12 cellular contexts compared by ENCODE assay signal in the genomic region with DNA sequence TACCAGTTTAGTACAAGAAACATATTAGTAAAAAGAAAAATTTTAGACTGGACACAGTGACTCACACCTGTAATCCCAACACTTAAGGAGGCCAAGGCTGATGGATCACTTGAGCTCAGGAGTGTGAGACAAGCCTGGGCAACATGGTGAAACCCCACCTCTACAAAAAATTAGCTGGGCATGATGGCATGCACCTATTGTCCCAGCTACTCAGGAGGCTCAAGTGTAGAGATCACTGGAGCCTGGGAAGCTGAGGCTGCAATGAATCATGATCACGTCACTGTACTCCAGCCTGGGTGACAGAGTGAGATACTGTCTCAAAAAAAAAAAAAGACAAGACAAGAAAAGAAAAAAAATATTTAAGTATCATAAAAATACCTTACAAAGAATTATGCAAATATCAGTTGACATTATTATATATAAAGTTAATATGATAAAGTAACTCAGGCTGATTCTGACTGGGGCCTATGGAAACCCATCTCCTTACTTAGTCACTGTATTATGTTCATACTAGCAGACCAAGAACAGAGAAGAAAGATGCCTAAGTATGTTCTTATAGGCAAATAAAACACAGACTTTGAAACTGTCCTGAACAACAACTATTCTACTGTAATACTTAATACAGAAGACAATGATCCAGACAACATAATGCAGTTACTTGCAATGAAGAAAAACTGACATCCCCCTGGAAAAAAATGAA. TPM values are rescaled to one million over a fixed set of nuclear protein-coding genes. Genes with fewer than 3 reads are reported as not detected.
A peak's percentile ranks its signal among the peaks of the same experiment; 100 is the strongest.
DNase-seq lines count a peak whose midpoint lies in the region.
"Had no signal": no experiment of that assay in that cellular context is flagged by ENCODE, and none has a peak within 500 bp of the region (broad histone marks: within the 10 kb centered on the region; RNA-seq: fewer than 3 reads in every experiment).

No MANE protein-coding gene starts in this region.

- peak; percentile 83 for DNase-seq in Daoy (ENCODE audit: low read depth)
- DNase-seq in NCI-H2029 (lab: John Stamatoyannopoulos, UW): peak; percentile 40
- peak; percentile 79 for DNase-seq in astrocyte of the hippocampus (ENCODE audit: low read depth, low spot score)
- DNase-seq in kidney glomerular epithelial cell (lab: John Stamatoyannopoulos, UW): peak; percentile 42
- DNase-seq in NCI-H748 (lab: John Stamatoyannopoulos, UW; ENCODE audit: unreplicated experiment): no peak
- no peak for DNase-seq in NAMALWA (ENCODE audit: low spot score)
- DNase-seq in NCI-H146 (lab: John Stamatoyannopoulos, UW): no peak
- DNase-seq in NCI-H526 (lab: John Stamatoyannopoulos, UW): no peak
- DNase-seq: C1 segment of cervical spinal cord; effector CD8-positive, alpha-beta T cell; MM.1S; naive thymus-derived CD8-positive, alpha-beta T cell had no signal

RNA-seq across cellular contexts. Expression of a gene that starts 27.3 kb away (rescaled TPM):
- 8.9 and 11.6 TPM in 2 replicates for total RNA-seq in Daoy (2014; rRNA removed; shearing (Covaris generic))

Comparison
In these comparisons a context has a peak if more than half of its experiments do, and no peak if none do; other contexts are left out.
1. DNase-seq: peak in Daoy (single experiment), NCI-H2029 (single experiment), astrocyte of the hippocampus (single experiment) and kidney glomerular epithelial cell (single experiment); none in NCI-H748 (single experiment), NAMALWA (single experiment), NCI-H146 (single experiment) and NCI-H526 (0 of 2).